In the genomic region with DNA sequence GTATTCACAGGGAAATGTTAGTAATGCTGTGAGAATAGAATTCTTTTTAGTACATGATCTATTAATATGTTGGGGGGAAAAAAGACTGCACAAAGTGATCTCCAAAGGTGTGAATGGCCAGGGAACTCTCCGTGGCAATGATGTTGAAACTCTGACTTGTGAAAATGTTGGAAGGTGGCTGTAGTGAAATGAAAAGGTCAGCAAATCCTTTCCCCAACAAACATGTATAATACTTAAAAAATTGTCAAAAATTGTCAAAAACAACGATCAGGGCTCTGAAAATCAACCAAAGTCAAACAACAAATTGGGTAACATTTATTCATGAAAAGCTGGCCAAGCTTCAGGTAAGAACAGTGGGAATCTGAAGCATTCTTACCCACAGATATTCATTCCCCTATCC, we compare ENCODE assay signal across 27 cellular contexts. TPM values are rescaled to one million over a fixed set of nuclear protein-coding genes. Genes with fewer than 3 reads are reported as not detected.
"Had no signal": no experiment of that assay in that cellular context is flagged by ENCODE, and none has a peak within 500 bp of the region (broad histone marks: within the 10 kb centered on the region; RNA-seq: fewer than 3 reads in every experiment).

No MANE protein-coding gene starts in this region.

- H3K4me2 ChIP-seq: SK-N-SH had no signal

- H3K9me3 ChIP-seq: Peyer's patch, SJSA1 had no signal

- H3K4me1 ChIP-seq: Peyer's patch, SJSA1 had no signal

- H3K27ac Mint-ChIP-seq: T-helper 1 cell treated with Interleukin-12 subunit alpha and Interleukin-12 subunit beta and Interleukin-4 antibody, amounts not matched to agents 30 μg/mL and 1 μg/mL, for 36 hours had no signal

- H3K4me3 ChIP-seq: Peyer's patch, SJSA1 had no signal

- H3K27ac ChIP-seq: Peyer's patch, SJSA1 had no signal

- H3K9me2 ChIP-seq: SK-N-SH had no signal

- H3K4me3 Mint-ChIP-seq: T-helper 1 cell treated with Interleukin-12 subunit alpha and Interleukin-12 subunit beta and Interleukin-4 antibody, amounts not matched to agents 30 μg/mL and 1 μg/mL, for 36 hours had no signal

- DNase-seq: MM.1S, MV-4-11, NCI-H1092, NCI-H1105, NCI-H1417 treated with DMSO at 0.1 percent for 48 hours, NCI-H1436 treated with DMSO at 0.1 percent for 48 hours, NCI-H1694 treated with DMSO at 0.1 percent for 48 hours, NCI-H187 treated with DMSO at 0.1 percent for 48 hours, NCI-H2029, NCI-H2081, NCI-H226, NCI-H446 treated with DMSO at 0.1 percent for 48 hours, NCI-H510A, NCI-H526, NCI-H69, NCI-H748 treated with DMSO at 0.1 percent for 48 hours, NCI-H82, Peyer's patch, Right ventricle myocardium superior, RPMI8226, SHP77 treated with DMSO at 0.1 percent for 48 hours, SK-N-SH, SW 1271, T-helper 1 cell had no signal

- H3K36me3 ChIP-seq: Peyer's patch, SJSA1 had no signal

- H3K27me3 ChIP-seq: Peyer's patch, SJSA1 had no signal

- H3K9ac ChIP-seq: SK-N-SH had no signal

RNA-seq across cellular contexts. Expression of a gene that starts 35.5 kb away (rescaled TPM):
- total RNA-seq: MCF 10A, SJSA1 had no signal
